Comparison of ENCODE assay signal across 12 cellular contexts in the genomic region with DNA sequence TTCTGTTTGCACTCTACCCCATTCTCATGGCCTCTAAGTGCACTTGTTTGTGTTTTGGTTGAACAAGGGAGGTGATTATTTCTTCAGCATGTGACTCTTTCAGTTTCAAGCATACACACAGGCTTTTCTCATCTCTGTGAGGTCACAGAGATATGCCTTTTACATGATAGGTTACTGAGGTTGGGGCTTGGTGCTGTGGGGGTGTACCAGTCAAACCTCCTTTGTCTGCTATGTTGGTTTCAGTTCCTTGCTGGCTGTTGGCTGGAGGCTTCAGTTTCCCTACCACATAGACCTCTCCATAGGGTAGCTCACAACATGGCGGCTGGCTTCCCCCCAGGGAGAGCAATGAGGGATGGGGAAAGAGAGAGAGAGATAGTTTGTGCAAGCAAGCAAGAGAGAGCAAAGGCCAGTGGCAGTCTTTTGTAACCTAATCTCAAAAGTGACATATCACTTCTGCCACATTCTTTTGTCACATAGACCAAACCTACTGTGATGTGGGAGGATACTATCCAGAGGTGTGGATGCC.
DNase-seq lines count a peak whose midpoint lies in the region; ATAC-seq and TF ChIP-seq lines count a peak whose summit lies in the region.
"Had no signal": no experiment of that assay in that cellular context is flagged by ENCODE, and none has a peak within 500 bp of the region (broad histone marks: within the 10 kb centered on the region; RNA-seq: fewer than 3 reads in every experiment).

No MANE protein-coding gene starts in this region.

- no peak for TF ChIP-seq CTCF in breast epithelium (IDR thresholded peaks at IDR 0.05)
- no peak for TF ChIP-seq CTCF in MCF 10A (IDR thresholded peaks at IDR 0.05; ENCODE audit: unreplicated experiment)
- no peak for TF ChIP-seq CTCF in type B pancreatic cell (conservative IDR thresholded peaks at IDR 0.05)
- no peak for TF ChIP-seq CTCF in gastroesophageal sphincter (IDR thresholded peaks at IDR 0.05)
- TF ChIP-seq CTCF in chondrocyte (IDR thresholded peaks at IDR 0.05) = no peak
- TF ChIP-seq CTCF in uterus (IDR thresholded peaks at IDR 0.05) = no peak

- CTCF ChIA-PET in MCF 10A (lab: Yijun Ruan, JAX) = interaction anchor here (0.5 to 1.4 kb wide), 3 partner anchors 11 to 164 kb away, joined by 3 to 4 read pairs (median 3); no protein-coding TSS in a partner anchor

- TF ChIP-seq POLR2A in breast epithelium (IDR thresholded peaks at IDR 0.05) (no peak), gastroesophageal sphincter (IDR thresholded peaks at IDR 0.05) (no peak), uterus (IDR thresholded peaks at IDR 0.05) (no peak)

- no TSS peak for BruUV-seq in MCF 10A (replicated peaks; lab: Mats Ljungman, UMichigan)

- H3K4me1 Mint-ChIP-seq in MCF 10A (ENCODE audit: insufficient read depth, unreplicated experiment) = no peaks in the 10 kb centered on the region
- peaks cover 27% of the 10 kb centered on the region for H3K4me1 Mint-ChIP-seq in type B pancreatic cell (ENCODE audit: unreplicated experiment)
- H3K4me1 Mint-ChIP-seq in chondrocyte (ENCODE audit: low read depth) = peaks cover 10% of the 10 kb centered on the region

- H3K27me3 ChIP-seq in breast epithelium (no peaks in the 10 kb centered on the region), gastroesophageal sphincter (no peaks in the 10 kb centered on the region), uterus (no peaks in the 10 kb centered on the region)

- H3K4me3 ChIP-seq in breast epithelium = no peak overlapping the region
- no peak overlapping the region for H3K4me3 ChIP-seq in gastroesophageal sphincter
- H3K4me3 ChIP-seq in uterus = no peak overlapping the region

- POLR2A ChIA-PET in MCF 10A (lab: Yijun Ruan, JAX) = no interaction called here

- ATAC-seq in HG02759 (IDR thresholded peaks at IDR 0.05; ENCODE audit: unreplicated experiment) (peak; percentile 97), HG03565 (IDR thresholded peaks at IDR 0.05; ENCODE audit: unreplicated experiment) (peak; percentile 91), gastroesophageal sphincter (no peak)
- ATAC-seq: left cardiac atrium had no signal

- H3K9me3 ChIP-seq in breast epithelium (no peaks in the 10 kb centered on the region), gastroesophageal sphincter (no peaks in the 10 kb centered on the region), uterus (no peaks in the 10 kb centered on the region)

- no peak overlapping the region for H3K4me3 Mint-ChIP-seq in MCF 10A (ENCODE audit: unreplicated experiment)
- no peak overlapping the region for H3K4me3 Mint-ChIP-seq in type B pancreatic cell
- H3K4me3 Mint-ChIP-seq in chondrocyte (ENCODE audit: unreplicated experiment) = no peak overlapping the region

- H3K36me3 ChIP-seq in breast epithelium (no peaks in the 10 kb centered on the region), gastroesophageal sphincter (no peaks in the 10 kb centered on the region), uterus (no peaks in the 10 kb centered on the region)

- H3K4me1 ChIP-seq in breast epithelium (peaks cover 0 to 3% of the 10 kb centered on the region in 2 donors), gastroesophageal sphincter (peaks cover 0 to 12% (median 0%) of the 10 kb centered on the region in 3 donors), uterus (no peaks in the 10 kb centered on the region)

- no peak for TF ChIP-seq EP300 in gastroesophageal sphincter (IDR thresholded peaks at IDR 0.05)

- no peak overlapping the region for H3K27ac Mint-ChIP-seq in MCF 10A (ENCODE audit: low read depth, unreplicated experiment)
- peak overlapping the region; percentile 24 for H3K27ac Mint-ChIP-seq in type B pancreatic cell
- no peak overlapping the region for H3K27ac Mint-ChIP-seq in chondrocyte (ENCODE audit: unreplicated experiment)

- H3K27me3 Mint-ChIP-seq in MCF 10A (ENCODE audit: insufficient read depth, unreplicated experiment) (no peaks in the 10 kb centered on the region), type B pancreatic cell (no peaks in the 10 kb centered on the region), chondrocyte (ENCODE audit: low read depth) (peaks cover 2% of the 10 kb centered on the region)

- no peak for DNase-seq in breast epithelium (ENCODE audit: low spot score in 2 of 2)
- DNase-seq in MCF 10A (ENCODE audit: unreplicated experiment) = no peak
- DNase-seq in type B pancreatic cell (ENCODE audit: extremely low spot score, unreplicated experiment) = no peak
- DNase-seq in chondrocyte (ENCODE audit: low spot score) = no peak
- no peak for DNase-seq in uterus
- DNase-seq: GF-D8, left cardiac atrium, NCI-H748 treated with DMSO at 0.1 percent for 48 hours had no signal

- intact Hi-C loops in breast epithelium (cut with DNase I; ENCODE audit: low total_unique reads) (no loop called here), MCF 10A (cut with micrococcal nuclease) (no loop called here), uterus (cut with DNase I; ENCODE audit: low total_unique reads) (no loop called here)

- peak overlapping the region; percentile 49 to 53 for H3K27ac ChIP-seq in breast epithelium
- no peak overlapping the region for H3K27ac ChIP-seq in gastroesophageal sphincter
- no peak overlapping the region for H3K27ac ChIP-seq in uterus
- H3K27ac ChIP-seq: VCaP had no signal

- H3K9me3 Mint-ChIP-seq in MCF 10A (ENCODE audit: unreplicated experiment) = no peaks in the 10 kb centered on the region
- no peaks in the 10 kb centered on the region for H3K9me3 Mint-ChIP-seq in type B pancreatic cell
- H3K9me3 Mint-ChIP-seq in chondrocyte (ENCODE audit: low read depth) = no peaks in the 10 kb centered on the region

- H3K36me3 Mint-ChIP-seq in MCF 10A (ENCODE audit: insufficient read depth, unreplicated experiment) (no peaks in the 10 kb centered on the region), type B pancreatic cell (no peaks in the 10 kb centered on the region), chondrocyte (ENCODE audit: low read depth) (no peaks in the 10 kb centered on the region)

- 100% methylated on average over 1 of the region's 1 CpG; no CpG with 5 or more reads in 1 of the 2 donors for WGBS in gastroesophageal sphincter (ENCODE audit: low coverage in 1 of 2), 2 donors

Comparison
In these comparisons a context has a peak if more than half of its experiments do, and no peak if none do; other contexts are left out.
1. H3K27ac ChIP-seq: peak in breast epithelium (2 of 2); none in gastroesophageal sphincter (0 of 4) and uterus (0 of 2).